22 cellular contexts compared by ENCODE assay signal in genomic region chr4:53587123-53587522, GRCh38. TPM values are rescaled to one million over a fixed set of nuclear protein-coding genes. Genes with fewer than 3 reads are reported as not detected.
"Had no signal": no experiment of that assay in that cellular context is flagged by ENCODE, and none has a peak within 500 bp of the region (broad histone marks: within the 10 kb centered on the region; RNA-seq: fewer than 3 reads in every experiment).

No MANE protein-coding gene starts in this region.

- H3K27ac ChIP-seq: breast epithelium, epithelial cell of prostate, left ventricle myocardium inferior, skin epidermis had no signal

- FAIRE-seq: frontal cortex had no signal

- H3K4me3 ChIP-seq: breast epithelium, left ventricle myocardium inferior, skin epidermis had no signal

- H3K27me3 ChIP-seq: breast epithelium had no signal

- H3K9me3 ChIP-seq: breast epithelium, left ventricle myocardium inferior had no signal

- ATAC-seq: effector memory CD8-positive, alpha-beta T cell; natural killer cell; right cardiac atrium; stimulated activated naive CD8-positive, alpha-beta T cell treated with anti-CD3 and anti-CD28 coated beads, Interleukin-15, Interleukin-2, amounts not matched to agents 100 U/mL and 50 U/mL, for 24 hours; T-cell had no signal

- DNase-seq: activated CD4-positive, alpha-beta T cell treated with anti-CD3 and anti-CD28 coated beads for 1 hour; activated CD4-positive, alpha-beta T cell treated with anti-CD3 and anti-CD28 coated beads, Interleukin-2, amount 50 U/mL, for 4 hours; activated naive CD4-positive, alpha-beta T cell; activated naive CD8-positive, alpha-beta T cell treated with anti-CD3 and anti-CD28 coated beads, Interleukin-2, amount 10 ng/mL, durations not matched to agents 7 days and 5 days; activated T-cell treated with anti-CD3 and anti-CD28 coated beads for 4 hours; cerebellar nuclear complex; effector memory CD8-positive, alpha-beta T cell; head of caudate nucleus; left ventricle myocardium inferior; natural killer cell; nucleus accumbens; posterior cingulate gyrus; right cardiac atrium; stimulated activated CD4-positive, alpha-beta T cell treated with anti-CD3 and anti-CD28 coated beads, Interleukin-4, amount 100 ng/mL, for 4 hours; stimulated activated CD8-positive, alpha-beta memory T cell treated with anti-CD3 and anti-CD28 coated beads, Interleukin-4, amount 100 ng/mL, for 48 hours; stimulated activated naive CD8-positive, alpha-beta T cell treated with anti-CD3 and anti-CD28 coated beads, Interleukin-15, Interleukin-2, amounts not matched to agents 100 U/mL and 50 U/mL, for 24 hours; T-cell; T-helper 9 cell had no signal

- H3K36me3 ChIP-seq: breast epithelium, left ventricle myocardium inferior had no signal

RNA-seq across cellular contexts. Expression of gene LNX1, which starts 4.2 kb away (rescaled TPM):
- total RNA-seq: activated naive CD8-positive, alpha-beta T cell treated with anti-CD3 and anti-CD28 coated beads, Interleukin-2, amount 10 ng/mL, durations not matched to agents 7 days and 5 days; natural killer cell had no signal
